Comparison of ENCODE assay signal across 24 cellular contexts in the genomic region with DNA sequence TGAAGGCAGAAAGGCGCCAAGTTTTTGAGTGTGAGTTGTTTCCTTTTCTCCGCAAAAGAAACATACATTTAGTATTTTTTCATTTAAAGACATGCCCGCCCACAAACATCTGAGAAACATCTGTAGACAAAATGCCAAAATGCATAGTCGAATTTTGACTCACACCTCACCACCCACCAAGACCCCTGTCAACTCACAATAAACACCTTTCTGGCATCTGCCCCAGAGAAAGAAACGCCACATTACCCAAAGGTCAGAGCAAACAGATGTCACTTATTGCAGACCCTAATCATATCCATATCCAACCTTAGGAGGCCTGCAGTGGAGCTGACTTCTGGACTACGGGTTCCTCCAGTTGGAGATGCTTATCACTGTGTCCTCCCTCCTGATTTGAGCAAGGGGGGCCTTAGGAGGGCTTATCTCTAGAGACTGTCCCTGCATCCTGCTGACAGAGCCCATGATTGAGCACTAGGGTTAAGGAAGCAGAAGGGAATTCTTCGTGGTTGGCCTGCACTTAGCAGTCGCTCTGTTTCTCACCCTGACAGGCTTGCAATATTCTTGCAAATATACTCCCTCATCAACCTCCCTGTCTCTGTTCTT.
DNase-seq lines count a peak whose midpoint lies in the region; ATAC-seq, FAIRE-seq and TF ChIP-seq lines count a peak whose summit lies in the region.
"Had no signal": no experiment of that assay in that cellular context is flagged by ENCODE, and none has a peak within 500 bp of the region (broad histone marks: within the 10 kb centered on the region; RNA-seq: fewer than 3 reads in every experiment).

No MANE protein-coding gene starts in this region.

- no peaks in the 10 kb centered on the region for H3K79me2 ChIP-seq in K562 (ENCODE audit: control insufficient read depth, insufficient read depth, low read length)
- H3K79me2 ChIP-seq in smooth muscle cell (ENCODE audit: low read depth), result no peaks in the 10 kb centered on the region
- H3K79me2 ChIP-seq in MM.1S (ENCODE audit: low read length), result no peaks in the 10 kb centered on the region

- no peaks in the 10 kb centered on the region for H3K9me3 ChIP-seq in SJSA1 (replicated peaks)
- H3K9me3 ChIP-seq in K562 (replicated peaks; ENCODE audit: control insufficient read depth, insufficient read depth, low read depth, low read length), result no peaks in the 10 kb centered on the region
- H3K9me3 ChIP-seq in smooth muscle cell (replicated peaks; ENCODE audit: low read depth), result no peaks in the 10 kb centered on the region
- no peaks in the 10 kb centered on the region for H3K9me3 ChIP-seq in MM.1S (replicated peaks; ENCODE audit: insufficient read depth, low read length)
- no peaks in the 10 kb centered on the region for H3K9me3 ChIP-seq in lower lobe of right lung
- H3K9me3 ChIP-seq: BE2C, Caco-2 had no signal

- TF ChIP-seq RAD21 in K562 (CRISPR knock-in tag; conservative IDR thresholded peaks at IDR 0.05 in 1 of 2, IDR thresholded peaks at IDR 0.05 in 1 of 2), result no peak

- H4K20me1 ChIP-seq in K562 (replicated peaks; ENCODE audit: control insufficient read depth, insufficient read depth, low read length) (no peaks in the 10 kb centered on the region), smooth muscle cell (ENCODE audit: low read depth) (no peaks in the 10 kb centered on the region), MM.1S (ENCODE audit: insufficient read depth, low read length) (no peaks in the 10 kb centered on the region)

- no peaks in the 10 kb centered on the region for H3K9me2 ChIP-seq in MM.1S (replicated peaks; ENCODE audit: insufficient read depth, low read length)

- CTCF ChIA-PET in K562 (lab: Yijun Ruan, JAX; ENCODE audit: low intra/inter-chr PET ratio), result no interaction called here

- ATAC-seq in K562 (no peak), lower lobe of right lung (no peak)
- ATAC-seq: GM23338, HCT116 had no signal

- H3K4me1 ChIP-seq in SJSA1 (replicated peaks), result peaks cover 21% of the 10 kb centered on the region
- no peaks in the 10 kb centered on the region for H3K4me1 ChIP-seq in K562 (replicated peaks in 1 of 2; ENCODE audit: control insufficient read depth in 2 of 2, insufficient read depth in 2 of 2, low read length in 2 of 2)
- H3K4me1 ChIP-seq in smooth muscle cell (ENCODE audit: low read depth), result no peaks in the 10 kb centered on the region
- H3K4me1 ChIP-seq in MM.1S (ENCODE audit: low read length), result no peaks in the 10 kb centered on the region
- no peaks in the 10 kb centered on the region for H3K4me1 ChIP-seq in lower lobe of right lung
- H3K4me1 ChIP-seq: BE2C, Caco-2 had no signal

- H2AFZ ChIP-seq in K562 (ENCODE audit: low read depth, low read length) (no peak overlapping the region), smooth muscle cell (ENCODE audit: low read depth) (no peak overlapping the region), MM.1S (ENCODE audit: low read length) (no peak overlapping the region)
- H2AFZ ChIP-seq: GM23338 had no signal

- H3F3A ChIP-seq in smooth muscle cell (ENCODE audit: low read depth), result no peaks in the 10 kb centered on the region
- H3F3A ChIP-seq in MM.1S (ENCODE audit: insufficient read depth, low read length), result no peaks in the 10 kb centered on the region

- POLR2A ChIA-PET in K562 (lab: Yijun Ruan, JAX), result no interaction called here

- in situ Hi-C loops in K562 (cut with MboI), result no loop called here

- TF ChIP-seq EP300 in K562 (IDR thresholded peaks at IDR 0.05; ENCODE audit: low read length), result no peak

- H3K27me3 ChIP-seq in SJSA1 (replicated peaks) (no peaks in the 10 kb centered on the region), K562 (ENCODE audit: control insufficient read depth in 2 of 2, insufficient read depth in 2 of 2, low read length in 2 of 2) (no peaks in the 10 kb centered on the region), smooth muscle cell (ENCODE audit: low read depth) (no peaks in the 10 kb centered on the region), MM.1S (replicated peaks; ENCODE audit: insufficient read depth, low read length) (no peaks in the 10 kb centered on the region), lower lobe of right lung (ENCODE audit: low read depth) (no peaks in the 10 kb centered on the region)
- H3K27me3 ChIP-seq: BE2C had no signal

- TF ChIP-seq CTCF in K562 (IDR thresholded peaks at IDR 0.05 in 2 of 3, conservative IDR thresholded peaks at IDR 0.05 in 1 of 3; ENCODE audit: insufficient read depth in 2 of 3, low read depth in 1 of 3, low read length in 3 of 3) (no peak), foreskin fibroblast (IDR thresholded peaks at IDR 0.05; ENCODE audit: low read depth, low read length) (no peak), smooth muscle cell (IDR thresholded peaks at IDR 0.05; ENCODE audit: borderline replicate concordance, insufficient read depth, poor library complexity, severe bottlenecking) (no peak), MM.1S (IDR thresholded peaks at IDR 0.05; ENCODE audit: low read length) (no peak), lower lobe of right lung (IDR thresholded peaks at IDR 0.05) (no peak)

- no TSS peak for BruUV-seq in K562 (replicated peaks; lab: Mats Ljungman, UMichigan)

- WGBS in K562 (ENCODE audit: insufficient coverage, low coverage, missing lambda C conversion rate), result 4% methylated on average over 8 of the region's 8 CpGs
- 38% methylated on average over 8 of the region's 8 CpGs for WGBS in smooth muscle cell (ENCODE audit: low lambda C conversion rate)

- peak; percentile 45 to 62 for DNase-seq in SJSA1 (ENCODE audit: low read depth in 1 of 2, low spot score in 2 of 2)
- no peak for DNase-seq in K562 (ENCODE audit: extremely low read depth in 1 of 4, low spot score in 3 of 4)
- DNase-seq in foreskin fibroblast, result peak; percentile 79 to 86
- no peak for DNase-seq in smooth muscle cell (lab: John Stamatoyannopoulos, UW; ENCODE audit: unreplicated experiment)
- no peak for DNase-seq in MM.1S
- DNase-seq in lower lobe of right lung, result no peak
- DNase-seq in epidermal melanocyte (ENCODE audit: insufficient read length, low spot score), result no peak
- DNase-seq in NK-92 (lab: John Stamatoyannopoulos, UW; ENCODE audit: unreplicated experiment), result no peak
- DNase-seq: ACHN; BE2C; C1 segment of cervical spinal cord; Caco-2; CD4-positive, CD25-positive, alpha-beta regulatory T cell; CD8-positive, alpha-beta memory T cell; GDM1; H7; IMR-90 had no signal

- intact Hi-C loops in K562 (cut with micrococcal nuclease), result no loop called here
- intact Hi-C loops in lower lobe of right lung (cut with DNase I), result no loop called here

- H3K9ac ChIP-seq in K562 (ENCODE audit: insufficient read depth in 1 of 2, low read depth in 2 of 2, low read length in 2 of 2) (no peak overlapping the region), smooth muscle cell (ENCODE audit: low read depth) (no peak overlapping the region), MM.1S (ENCODE audit: low read length) (no peak overlapping the region)

- H3K36me3 ChIP-seq in SJSA1 (no peaks in the 10 kb centered on the region), K562 (ENCODE audit: control insufficient read depth, insufficient read depth, low read length) (no peaks in the 10 kb centered on the region), smooth muscle cell (ENCODE audit: low read depth) (no peaks in the 10 kb centered on the region), MM.1S (replicated peaks; ENCODE audit: insufficient read depth, low read length) (no peaks in the 10 kb centered on the region), lower lobe of right lung (no peaks in the 10 kb centered on the region)
- H3K36me3 ChIP-seq: BE2C had no signal

- H3K4me3 ChIP-seq in SJSA1, result no peak overlapping the region
- no peak overlapping the region for H3K4me3 ChIP-seq in K562
- H3K4me3 ChIP-seq in foreskin fibroblast (ENCODE audit: low read depth in 1 of 2, low read length in 2 of 2), result no peak overlapping the region
- H3K4me3 ChIP-seq in smooth muscle cell, result no peak overlapping the region
- no peak overlapping the region for H3K4me3 ChIP-seq in MM.1S (ENCODE audit: low read length)
- no peak overlapping the region for H3K4me3 ChIP-seq in lower lobe of right lung
- H3K4me3 ChIP-seq: GM23338 had no signal

- no peak for TF ChIP-seq POLR2A in K562 (conservative IDR thresholded peaks at IDR 0.05)

- H3K9me1 ChIP-seq in K562 (ENCODE audit: control insufficient read depth, insufficient read depth, low read length), result no peaks in the 10 kb centered on the region

- no peak overlapping the region for H3K4me2 ChIP-seq in K562 (ENCODE audit: insufficient read depth, low read length)
- H3K4me2 ChIP-seq in smooth muscle cell, result peak overlapping the region; percentile 9
- H3K4me2 ChIP-seq in MM.1S (ENCODE audit: low read depth, low read length), result no peak overlapping the region
- H3K4me2 ChIP-seq: GM23338 had no signal

- H3K27ac ChIP-seq in SJSA1, result 0 out of 2 replicates have a peak overlapping the region, but pooled peaks have one; percentile 15
- no peak overlapping the region for H3K27ac ChIP-seq in K562 (ENCODE audit: extremely low read depth, low read depth, low read length)
- H3K27ac ChIP-seq in smooth muscle cell (ENCODE audit: low read depth), result no peak overlapping the region
- H3K27ac ChIP-seq in MM.1S (ENCODE audit: low read length), result no peak overlapping the region
- H3K27ac ChIP-seq in lower lobe of right lung, result no peak overlapping the region

- no peak for FAIRE-seq in K562 (lab: Jason Lieb, UNC)
- FAIRE-seq: A204.1, D721Med, GM12892, GM18507, HTR-8/SVneo had no signal

TF ChIP-seq in K562, 482 proteins besides CTCF, POLR2A, EP300 and RAD21 (continues in another document):
- TF ChIP-seq NFE2L1 (tag; IDR thresholded peaks at IDR 0.05; ENCODE audit: borderline replicate concordance, low read depth) (no peak), POLR2H (tag; IDR thresholded peaks at IDR 0.05; ENCODE audit: low read depth) (no peak), ARID2 (IDR thresholded peaks at IDR 0.05) (no peak), FOS (IDR thresholded peaks at IDR 0.05; ENCODE audit: extremely low read depth, insufficient read length) (no peak), ARID3A (IDR thresholded peaks at IDR 0.05; ENCODE audit: borderline replicate concordance, low read depth, low read length) (no peak), PTTG1 (tag; IDR thresholded peaks at IDR 0.05; ENCODE audit: low read depth) (no peak), KLF13 (tag; IDR thresholded peaks at IDR 0.05; ENCODE audit: borderline replicate concordance, low read depth) (no peak), FUS (optimal IDR thresholded peaks at IDR 0.05; ENCODE audit: low read depth, low read length) (no peak)

Comparison
In these comparisons a context has a peak if more than half of its experiments do, and no peak if none do; other contexts are left out.
1. DNase-seq: peak in SJSA1 (2 of 2) and foreskin fibroblast (2 of 2); none in K562 (0 of 4), smooth muscle cell (single experiment), MM.1S (single experiment), lower lobe of right lung (single experiment), epidermal melanocyte (single experiment) and NK-92 (single experiment).